20 cellular contexts compared by ENCODE assay signal in genomic region chr17:82345151-82345976, GRCh38. TPM values are rescaled to one million over a fixed set of nuclear protein-coding genes. Genes with fewer than 3 reads are reported as not detected.
"Had no signal": no experiment of that assay in that cellular context is flagged by ENCODE, and none has a peak within 500 bp of the region (broad histone marks: within the 10 kb centered on the region; RNA-seq: fewer than 3 reads in every experiment).

No MANE protein-coding gene starts in this region.

- FAIRE-seq: TTC549 had no signal

- ATAC-seq: activated T-cell treated with anti-CD3 and anti-CD28 coated beads, Interleukin-2, amount 50 U/mL, for 72 hours; naive thymus-derived CD4-positive, alpha-beta T cell; right cardiac atrium; SK-N-SH treated with all-trans-retinoic acid at 6 μM for 48 hours; stimulated activated memory B cell treated with anti-CD40 and anti-IgM and Interleukin-4, amounts not matched to agents 10 μg/mL and 1 μg/mL and 100 μg/mL, for 72 hours had no signal

- H3K9me3 Mint-ChIP-seq: activated T-cell treated with anti-CD3 and anti-CD28 coated beads, Interleukin-2, amount 50 U/mL, for 72 hours; naive thymus-derived CD4-positive, alpha-beta T cell; stimulated activated memory B cell treated with anti-CD40 and anti-IgM and Interleukin-4, amounts not matched to agents 10 μg/mL and 1 μg/mL and 100 μg/mL, for 72 hours; T-helper 1 cell treated with Interleukin-12 subunit alpha and Interleukin-12 subunit beta and Interleukin-4 antibody, amounts not matched to agents 30 μg/mL and 1 μg/mL, for 36 hours had no signal

- H3K36me3 ChIP-seq: tibial nerve had no signal

- H3K27ac Mint-ChIP-seq: activated CD4-positive, alpha-beta memory T cell treated with anti-CD3 and anti-CD28 coated beads, Interleukin-2, amount 10 ng/mL, durations not matched to agents 7 days and 5 days; activated naive CD8-positive, alpha-beta T cell treated with anti-CD3 and anti-CD28 coated beads, Interleukin-2, amount 10 ng/mL, durations not matched to agents 7 days and 5 days; activated T-cell treated with anti-CD3 and anti-CD28 coated beads, Interleukin-2, amount 50 U/mL, for 72 hours; stimulated activated memory B cell treated with anti-CD40 and anti-IgM and Interleukin-4, amounts not matched to agents 10 μg/mL and 1 μg/mL and 100 μg/mL, for 72 hours; T-helper 1 cell treated with Interleukin-12 subunit alpha and Interleukin-12 subunit beta and Interleukin-4 antibody, amounts not matched to agents 30 μg/mL and 1 μg/mL, for 36 hours had no signal

- H3K27ac ChIP-seq: dorsolateral prefrontal cortex, tibial nerve had no signal

- DNase-seq: activated CD4-positive, alpha-beta memory T cell treated with anti-CD3 and anti-CD28 coated beads, Interleukin-2, amount 10 ng/mL, durations not matched to agents 7 days and 5 days; activated CD4-positive, alpha-beta T cell treated with anti-CD3 and anti-CD28 coated beads for 1 hour; activated CD8-positive, alpha-beta memory T cell treated with anti-CD3 and anti-CD28 coated beads, Interleukin-2, amount 50 U/mL, for 4 hours; activated naive CD8-positive, alpha-beta T cell treated with anti-CD3 and anti-CD28 coated beads, Interleukin-2, amount 10 ng/mL, durations not matched to agents 7 days and 5 days; activated T-cell treated with anti-CD3 and anti-CD28 coated beads, Interleukin-2, amount 50 U/mL, for 72 hours; anterior cingulate cortex; dorsolateral prefrontal cortex; hypothalamus; naive thymus-derived CD4-positive, alpha-beta T cell had no signal

- H3K4me3 Mint-ChIP-seq: activated CD4-positive, alpha-beta memory T cell treated with anti-CD3 and anti-CD28 coated beads, Interleukin-2, amount 10 ng/mL, durations not matched to agents 7 days and 5 days; activated naive CD8-positive, alpha-beta T cell treated with anti-CD3 and anti-CD28 coated beads, Interleukin-2, amount 10 ng/mL, durations not matched to agents 7 days and 5 days; activated T-cell treated with anti-CD3 and anti-CD28 coated beads, Interleukin-2, amount 50 U/mL, for 72 hours; stimulated activated memory B cell treated with anti-CD40 and anti-IgM and Interleukin-4, amounts not matched to agents 10 μg/mL and 1 μg/mL and 100 μg/mL, for 72 hours had no signal

- H3K36me3 Mint-ChIP-seq: activated naive CD8-positive, alpha-beta T cell treated with anti-CD3 and anti-CD28 coated beads, Interleukin-2, amount 10 ng/mL, durations not matched to agents 7 days and 5 days; naive thymus-derived CD4-positive, alpha-beta T cell; stimulated activated memory B cell treated with anti-CD40 and anti-IgM and Interleukin-4, amounts not matched to agents 10 μg/mL and 1 μg/mL and 100 μg/mL, for 72 hours had no signal

- H3K4me3 ChIP-seq: dorsolateral prefrontal cortex, lung, tibial nerve had no signal

RNA-seq across cellular contexts. Expression of gene TEX19, which starts 13.7 kb away (rescaled TPM):
- total RNA-seq: activated CD4-positive, alpha-beta memory T cell treated with anti-CD3 and anti-CD28 coated beads, Interleukin-2, amount 10 ng/mL, durations not matched to agents 7 days and 5 days; activated naive CD8-positive, alpha-beta T cell treated with anti-CD3 and anti-CD28 coated beads, Interleukin-2, amount 10 ng/mL, durations not matched to agents 7 days and 5 days; dorsolateral prefrontal cortex; esophagus mucosa; glomerular endothelial cell; lung; naive thymus-derived CD4-positive, alpha-beta T cell; posterior vena cava; right cardiac atrium; subcutaneous adipose tissue; tibial nerve had no signal
- polyA plus RNA-seq: naive thymus-derived CD4-positive, alpha-beta T cell; right cardiac atrium had no signal

RNA-seq across cellular contexts. Expression of gene UTS2R, which starts 26.2 kb away (rescaled TPM):
- total RNA-seq: activated CD4-positive, alpha-beta memory T cell treated with anti-CD3 and anti-CD28 coated beads, Interleukin-2, amount 10 ng/mL, durations not matched to agents 7 days and 5 days; activated naive CD8-positive, alpha-beta T cell treated with anti-CD3 and anti-CD28 coated beads, Interleukin-2, amount 10 ng/mL, durations not matched to agents 7 days and 5 days; esophagus mucosa; glomerular endothelial cell; naive thymus-derived CD4-positive, alpha-beta T cell; posterior vena cava; subcutaneous adipose tissue had no signal
- polyA plus RNA-seq: lung; naive thymus-derived CD4-positive, alpha-beta T cell had no signal

RNA-seq across cellular contexts. Expression of gene CD7, which starts 28.0 kb away (rescaled TPM):
- total RNA-seq: glomerular endothelial cell had no signal
